In the genomic region with DNA sequence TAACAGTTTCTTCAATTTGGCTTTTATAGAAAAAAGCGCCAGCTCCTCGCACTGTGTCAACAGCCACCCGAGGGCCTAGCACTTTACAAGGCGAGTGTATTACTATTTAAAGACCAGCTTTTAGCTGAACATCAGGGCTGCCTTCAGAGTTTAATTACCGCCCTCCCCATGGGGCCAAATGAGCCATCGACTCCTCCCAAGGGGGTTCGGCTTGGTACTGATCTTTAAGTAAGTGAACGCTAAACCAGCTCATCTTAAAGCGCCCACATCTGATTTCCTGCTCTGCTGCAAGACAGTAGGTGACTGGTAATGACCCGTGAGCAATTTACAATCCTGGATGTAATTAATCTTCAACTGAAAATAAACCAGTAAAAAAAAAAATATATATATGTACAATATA, we compare ENCODE assay signal across 1 cellular context.
TF ChIP-seq lines count a peak whose summit lies in the region.

No MANE protein-coding gene starts in this region.

TF ChIP-seq in H1, 55 proteins besides CTCF, POLR2A, EP300 and RAD21 (continued from another document):
- TF ChIP-seq, protein P1, sequence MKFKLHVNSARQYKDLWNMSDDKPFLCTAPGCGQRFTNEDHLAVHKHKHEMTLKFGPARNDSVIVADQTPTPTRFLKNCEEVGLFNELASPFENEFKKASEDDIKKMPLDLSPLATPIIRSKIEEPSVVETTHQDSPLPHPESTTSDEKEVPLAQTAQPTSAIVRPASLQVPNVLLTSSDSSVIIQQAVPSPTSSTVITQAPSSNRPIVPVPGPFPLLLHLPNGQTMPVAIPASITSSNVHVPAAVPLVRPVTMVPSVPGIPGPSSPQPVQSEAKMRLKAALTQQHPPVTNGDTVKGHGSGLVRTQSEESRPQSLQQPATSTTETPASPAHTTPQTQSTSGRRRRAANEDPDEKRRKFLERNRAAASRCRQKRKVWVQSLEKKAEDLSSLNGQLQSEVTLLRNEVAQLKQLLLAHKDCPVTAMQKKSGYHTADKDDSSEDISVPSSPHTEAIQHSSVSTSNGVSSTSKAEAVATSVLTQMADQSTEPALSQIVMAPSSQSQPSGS (IDR thresholded peaks at IDR 0.05; ENCODE audit: low read length), result no peak
- no peak for TF ChIP-seq ZNF274 (IDR thresholded peaks at IDR 0.05; ENCODE audit: borderline replicate concordance, extremely low read depth, low read length)
